In the genomic region with DNA sequence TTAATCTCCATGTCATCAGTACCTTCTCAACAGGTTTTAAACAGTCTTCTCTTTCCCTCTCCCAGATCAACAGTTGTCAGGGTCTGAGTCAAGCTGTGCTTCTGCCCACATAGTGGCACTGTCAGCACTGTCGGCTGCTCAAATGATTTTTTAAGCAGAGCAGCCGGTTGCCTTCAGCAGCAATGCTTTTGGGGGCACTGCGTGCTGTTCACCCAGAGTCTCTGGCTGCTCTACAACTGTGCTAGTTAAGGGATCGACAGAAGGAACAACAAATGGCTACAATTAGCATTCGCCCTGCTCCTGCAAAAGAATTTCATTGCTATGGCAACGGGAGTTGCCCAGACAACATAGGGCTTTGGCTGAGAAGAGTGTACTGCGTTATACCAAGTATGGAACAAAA, we compare ENCODE assay signal across 11 cellular contexts.
DNase-seq lines count a peak whose midpoint lies in the region; ATAC-seq, FAIRE-seq and TF ChIP-seq lines count a peak whose summit lies in the region.
"Had no signal": no experiment of that assay in that cellular context is flagged by ENCODE, and none has a peak within 500 bp of the region (broad histone marks: within the 10 kb centered on the region; RNA-seq: fewer than 3 reads in every experiment).

No MANE protein-coding gene starts in this region.

- no peaks in the 10 kb centered on the region for H3K79me2 ChIP-seq in parathyroid adenoma
- H3K79me2 ChIP-seq in Karpas-422 (ENCODE audit: low read length): no peaks in the 10 kb centered on the region

- no peak for FAIRE-seq in frontal cortex (lab: Jason Lieb, UNC)

- TF ChIP-seq CTCF in WTC11 (IDR thresholded peaks at IDR 0.05) (no peak), parathyroid adenoma (IDR thresholded peaks at IDR 0.05) (no peak)

- H3K27ac ChIP-seq in parathyroid adenoma (peak overlapping the region; percentile 82), Karpas-422 (ENCODE audit: low read length) (no peak overlapping the region)

- H2AFZ ChIP-seq in parathyroid adenoma (peak overlapping the region; percentile 40), Karpas-422 (ENCODE audit: low read length) (no peak overlapping the region)

- peak; percentile 97 for ATAC-seq in WTC11
- ATAC-seq in stimulated activated naive CD8-positive, alpha-beta T cell treated with anti-CD3 and anti-CD28 coated beads, Interleukin-15, Interleukin-2, amounts not matched to agents 100 U/mL and 50 U/mL, for 24 hours: no peak

- H3K27me3 ChIP-seq in parathyroid adenoma (ENCODE audit: control insufficient read depth, insufficient read depth, low read length): no peaks in the 10 kb centered on the region
- no peaks in the 10 kb centered on the region for H3K27me3 ChIP-seq in Karpas-422 (ENCODE audit: low read length)

- H3K4me1 Mint-ChIP-seq in WTC11: peaks cover 24% of the 10 kb centered on the region
- H3K4me1 Mint-ChIP-seq in activated CD4-positive, alpha-beta memory T cell treated with anti-CD3 and anti-CD28 coated beads, Interleukin-2, amount 10 ng/mL, durations not matched to agents 7 days and 5 days: no peaks in the 10 kb centered on the region

- H3K36me3 ChIP-seq in parathyroid adenoma (ENCODE audit: control insufficient read depth, insufficient read depth, low read length) (no peaks in the 10 kb centered on the region), Karpas-422 (ENCODE audit: insufficient read depth, low read length) (no peaks in the 10 kb centered on the region)

- DNase-seq in GM04504 (ENCODE audit: low read depth): peak; percentile 47
- peak; percentile 49 for DNase-seq in WTC11 (ENCODE audit: low spot score)
- DNase-seq in frontal cortex (ENCODE audit: low spot score in 2 of 2): peak; percentile 3 to 34
- DNase-seq in stimulated activated naive CD8-positive, alpha-beta T cell treated with anti-CD3 and anti-CD28 coated beads, Interleukin-15, Interleukin-2, amounts not matched to agents 100 U/mL and 50 U/mL, for 24 hours: no peak
- DNase-seq in DMS53 treated with DMSO at 0.1 percent for 48 hours (lab: John Stamatoyannopoulos, UW; ENCODE audit: unreplicated experiment): no peak
- no peak for DNase-seq in activated CD4-positive, alpha-beta memory T cell treated with anti-CD3 and anti-CD28 coated beads, Interleukin-2, amount 10 ng/mL, durations not matched to agents 7 days and 5 days
- DNase-seq in Karpas-422: no peak
- DNase-seq: activated CD4-positive, alpha-beta T cell treated with anti-CD3 and anti-CD28 coated beads for 48 hours; erythroblast; NCI-H1092 treated with DMSO at 0.1 percent for 48 hours had no signal

- no peaks in the 10 kb centered on the region for H3K9me2 ChIP-seq in Karpas-422 (replicated peaks; ENCODE audit: insufficient read depth, low read length)

- no peaks in the 10 kb centered on the region for H3K36me3 Mint-ChIP-seq in WTC11
- H3K36me3 Mint-ChIP-seq in activated CD4-positive, alpha-beta memory T cell treated with anti-CD3 and anti-CD28 coated beads, Interleukin-2, amount 10 ng/mL, durations not matched to agents 7 days and 5 days (ENCODE audit: low read depth): no peaks in the 10 kb centered on the region

- no peaks in the 10 kb centered on the region for H3K27me3 Mint-ChIP-seq in WTC11 (ENCODE audit: low read depth)
- H3K27me3 Mint-ChIP-seq in activated CD4-positive, alpha-beta memory T cell treated with anti-CD3 and anti-CD28 coated beads, Interleukin-2, amount 10 ng/mL, durations not matched to agents 7 days and 5 days: no peaks in the 10 kb centered on the region

- peak overlapping the region; percentile 96 for H3K27ac Mint-ChIP-seq in WTC11
- no peak overlapping the region for H3K27ac Mint-ChIP-seq in activated CD4-positive, alpha-beta memory T cell treated with anti-CD3 and anti-CD28 coated beads, Interleukin-2, amount 10 ng/mL, durations not matched to agents 7 days and 5 days

- H3K9me3 Mint-ChIP-seq in WTC11: no peaks in the 10 kb centered on the region
- H3K9me3 Mint-ChIP-seq in activated CD4-positive, alpha-beta memory T cell treated with anti-CD3 and anti-CD28 coated beads, Interleukin-2, amount 10 ng/mL, durations not matched to agents 7 days and 5 days: no peaks in the 10 kb centered on the region

- H3K4me1 ChIP-seq in parathyroid adenoma (peaks cover 16% of the 10 kb centered on the region), Karpas-422 (ENCODE audit: low read length) (peaks cover 14% of the 10 kb centered on the region)

- peak overlapping the region; percentile 46 for H3K4me3 ChIP-seq in parathyroid adenoma (ENCODE audit: low read depth, low read length)
- H3K4me3 ChIP-seq in Karpas-422 (ENCODE audit: low read length): no peak overlapping the region

- no peaks in the 10 kb centered on the region for H3K9me3 ChIP-seq in parathyroid adenoma (ENCODE audit: control insufficient read depth, low read length)
- no peaks in the 10 kb centered on the region for H3K9me3 ChIP-seq in Karpas-422 (ENCODE audit: low read length)

- peak overlapping the region; percentile 45 for H3K4me3 Mint-ChIP-seq in WTC11
- H3K4me3 Mint-ChIP-seq in activated CD4-positive, alpha-beta memory T cell treated with anti-CD3 and anti-CD28 coated beads, Interleukin-2, amount 10 ng/mL, durations not matched to agents 7 days and 5 days: no peak overlapping the region

- H3K4me2 ChIP-seq in parathyroid adenoma (ENCODE audit: low read length) (peak overlapping the region; percentile 66), Karpas-422 (ENCODE audit: low read depth, low read length, poor library complexity, severe bottlenecking) (no peak overlapping the region)

- H3K9ac ChIP-seq in parathyroid adenoma: no peak overlapping the region
- no peak overlapping the region for H3K9ac ChIP-seq in Karpas-422 (ENCODE audit: low read length)

- POLR2A ChIA-PET in WTC11 (lab: Charles Lee): no interaction called here
- POLR2A ChIA-PET in activated CD4-positive, alpha-beta memory T cell treated with anti-CD3 and anti-CD28 coated beads, Interleukin-2, amount 10 ng/mL, durations not matched to agents 7 days and 5 days (lab: Charles Lee): no interaction called here

- CTCF ChIA-PET in WTC11 (lab: Charles Lee): no interaction called here
- CTCF ChIA-PET in activated CD4-positive, alpha-beta memory T cell treated with anti-CD3 and anti-CD28 coated beads, Interleukin-2, amount 10 ng/mL, durations not matched to agents 7 days and 5 days (lab: Charles Lee): no interaction called here

- H4K20me1 ChIP-seq in Karpas-422 (ENCODE audit: insufficient read depth, low read depth, low read length): no peaks in the 10 kb centered on the region

TF ChIP-seq in WTC11, 78 proteins besides CTCF, POLR2A, EP300 and RAD21:
- TF ChIP-seq FOXJ3 (CRISPR knock-in tag; IDR thresholded peaks at IDR 0.05; ENCODE audit: borderline replicate concordance) (no peak), FOXP4 (CRISPR knock-in tag; IDR thresholded peaks at IDR 0.05) (no peak), IRF2 (CRISPR knock-in tag; IDR thresholded peaks at IDR 0.05; ENCODE audit: borderline replicate concordance, low read depth) (no peak), USF2 (CRISPR knock-in tag; IDR thresholded peaks at IDR 0.05) (no peak), FOXK1 (CRISPR knock-in tag; IDR thresholded peaks at IDR 0.05) (no peak)

Comparison
In these comparisons a context has a peak if more than half of its experiments do, and no peak if none do; other contexts are left out.
1. DNase-seq: peak in GM04504 (single experiment), WTC11 (single experiment) and frontal cortex (2 of 2); none in stimulated activated naive CD8-positive, alpha-beta T cell treated with anti-CD3 and anti-CD28 coated beads, Interleukin-15, Interleukin-2, amounts not matched to agents 100 U/mL and 50 U/mL, for 24 hours (single experiment), DMS53 treated with DMSO at 0.1 percent for 48 hours (single experiment), activated CD4-positive, alpha-beta memory T cell treated with anti-CD3 and anti-CD28 coated beads, Interleukin-2, amount 10 ng/mL, durations not matched to agents 7 days and 5 days (single experiment) and Karpas-422 (single experiment).